1 cellular context compared by ENCODE assay signal in genomic region chr17:6752068-6752909, GRCh38.
TF ChIP-seq lines count a peak whose summit lies in the region.

No MANE protein-coding gene starts in this region.

TF ChIP-seq in IMR-90, 13 proteins besides CTCF, POLR2A, EP300 and RAD21 (continued from another document):
- no peak for TF ChIP-seq NFE2L2 (IDR thresholded peaks at IDR 0.05; ENCODE audit: low read depth, low read length)
- peak; percentile 24; the same call in 1 of the 2 replicates for TF ChIP-seq USF2 (IDR thresholded peaks at IDR 0.05; ENCODE audit: low read depth, low read length)
- TF ChIP-seq CHD1 (IDR thresholded peaks at IDR 0.05; ENCODE audit: low read depth, low read length): no peak
- peak; percentile 97 for TF ChIP-seq CEBPB (IDR thresholded peaks at IDR 0.05; ENCODE audit: low read depth, low read length)
- peak; percentile 45; the same call in 1 of the 2 replicates for TF ChIP-seq BHLHE40 (IDR thresholded peaks at IDR 0.05; ENCODE audit: low read depth, low read length)
- TF ChIP-seq FOS (IDR thresholded peaks at IDR 0.05; ENCODE audit: low read depth, low read length): peak; percentile 51; the same call in 1 of the 2 replicates
- peak; percentile 43; the same call in 1 of the 2 replicates for TF ChIP-seq MAZ (IDR thresholded peaks at IDR 0.05; ENCODE audit: borderline replicate concordance, low read depth, low read length)
- no peak for TF ChIP-seq SMC3 (IDR thresholded peaks at IDR 0.05; ENCODE audit: low read depth, low read length)
- TF ChIP-seq RCOR1 (IDR thresholded peaks at IDR 0.05; ENCODE audit: insufficient replicate concordance, low read length): peak; percentile 53
- TF ChIP-seq RFX5 (IDR thresholded peaks at IDR 0.05; ENCODE audit: low read depth, low read length): no peak
- no peak; the same call in 1 of the 2 replicates for TF ChIP-seq MXI1 (IDR thresholded peaks at IDR 0.05; ENCODE audit: borderline replicate concordance, low read depth, low read length)
- peak; percentile 1; the same call in 1 of the 2 replicates for TF ChIP-seq MAFK (IDR thresholded peaks at IDR 0.05; ENCODE audit: low read depth, low read length)
